21 cellular contexts compared by ENCODE assay signal in the genomic region with DNA sequence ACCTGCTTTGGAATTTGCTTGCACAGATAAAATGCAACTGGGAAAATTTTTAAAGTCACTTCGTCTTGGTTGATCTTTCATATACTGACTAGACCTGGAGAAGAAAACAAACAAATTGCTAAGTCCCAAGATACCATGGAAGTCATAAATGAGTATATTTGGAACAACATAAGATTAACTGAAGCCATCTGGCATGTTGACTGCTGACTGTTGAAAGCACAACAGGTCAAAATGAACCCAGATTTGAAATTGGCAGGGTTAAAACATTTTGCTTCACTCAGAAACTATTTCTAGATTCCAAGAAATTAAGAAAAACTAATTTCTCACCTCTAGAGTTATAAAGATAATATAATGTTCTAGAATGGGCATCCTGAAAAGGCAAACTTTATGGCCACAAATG.
"Had no signal": no experiment of that assay in that cellular context is flagged by ENCODE, and none has a peak within 500 bp of the region (broad histone marks: within the 10 kb centered on the region; RNA-seq: fewer than 3 reads in every experiment).

No MANE protein-coding gene starts in this region.

- ATAC-seq: foreskin keratinocyte; gastroesophageal sphincter; heart left ventricle; left colon; left lobe of liver; lower lobe of right lung; mucosa of descending colon; naive thymus-derived CD8-positive, alpha-beta T cell had no signal

- DNase-seq: dermis blood vessel endothelial cell; dorsolateral prefrontal cortex; effector CD4-positive, alpha-beta T cell; effector memory CD4-positive, alpha-beta T cell; foreskin keratinocyte; heart left ventricle; hypothalamus; immature natural killer cell; left colon; left ventricle myocardium inferior; lower lobe of right lung; mesenchymal stem cell; mucosa of descending colon; naive B cell; naive thymus-derived CD8-positive, alpha-beta T cell had no signal

- FAIRE-seq: colon, endothelial cell of umbilical vein, islet of Langerhans, keratinocyte had no signal
